ENCODE assay signal across 10 cellular contexts in the genomic region with DNA sequence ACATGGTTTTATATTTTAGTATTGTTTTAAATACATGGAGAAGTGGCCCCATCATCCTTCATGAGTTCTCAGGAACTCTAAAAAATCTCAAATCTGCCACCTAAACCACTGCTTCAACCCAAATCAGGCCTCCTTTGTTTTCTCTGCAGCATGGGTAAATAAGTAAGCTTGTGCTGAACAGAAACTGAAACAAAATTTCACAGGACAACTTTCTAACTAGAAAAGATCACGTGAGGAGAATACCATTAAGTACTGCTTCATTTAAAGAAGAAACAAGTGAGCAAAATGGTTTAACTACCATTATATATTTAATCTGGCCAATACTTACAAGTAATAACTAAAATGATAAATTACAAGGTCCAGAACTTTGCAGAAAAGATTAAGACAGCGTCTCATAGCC. TPM values are rescaled to one million over a fixed set of nuclear protein-coding genes. Genes with fewer than 3 reads are reported as not detected.
DNase-seq lines count a peak whose midpoint lies in the region; ATAC-seq and TF ChIP-seq lines count a peak whose summit lies in the region.
"Had no signal": no experiment of that assay in that cellular context is flagged by ENCODE, and none has a peak within 500 bp of the region (broad histone marks: within the 10 kb centered on the region; RNA-seq: fewer than 3 reads in every experiment).

No MANE protein-coding gene starts in this region.

- H3K23ac ChIP-seq in mesendoderm (ENCODE audit: low read length), result no peak overlapping the region

- H3K9me3 Mint-ChIP-seq in endothelial cell (ENCODE audit: unreplicated experiment), result no peaks in the 10 kb centered on the region

- DNase-seq in GM13976 (ENCODE audit: low spot score) (peak; percentile 50), HuH-7 (ENCODE audit: low spot score) (peak; percentile 9), endothelial cell (ENCODE audit: low spot score) (no peak), NCI-H2196 treated with DMSO at 0.1 percent for 48 hours (lab: John Stamatoyannopoulos, UW; ENCODE audit: unreplicated experiment) (no peak), HEK293T (ENCODE audit: extremely low spot score) (no peak), mesendoderm (no peak)

- H3K36me3 Mint-ChIP-seq in endothelial cell (ENCODE audit: low read depth, unreplicated experiment), result peaks cover 11% of the 10 kb centered on the region

- POLR2A ChIA-PET in HEK293T (lab: Yijun Ruan, JAX), result no interaction called here

- no peak overlapping the region for H3K56ac ChIP-seq in mesendoderm (ENCODE audit: low read length)

- WGBS in mesendoderm (ENCODE audit: extremely low coverage, insufficient coverage, low lambda C conversion rate), result no CpG with 5 or more reads among the region's 2 CpGs

- in situ Hi-C loops in GM13976 (cut with MboI; ENCODE audit: low sequenced_read_pairs, unreplicated experiment), result no loop called here

- H3K79me1 ChIP-seq in mesendoderm (ENCODE audit: low read length), result no peaks in the 10 kb centered on the region

- no peak overlapping the region for H2BK5ac ChIP-seq in mesendoderm (ENCODE audit: low read length)

- peak overlapping the region; percentile 13 for H3K4me3 Mint-ChIP-seq in endothelial cell (ENCODE audit: unreplicated experiment)

- TF ChIP-seq CTCF in GM13976 (IDR thresholded peaks at IDR 0.05; ENCODE audit: borderline replicate concordance, control extremely low read depth, extremely low read depth, insufficient read depth, missing control alignments), result no peak
- no peak for TF ChIP-seq CTCF in endothelial cell (IDR thresholded peaks at IDR 0.05; ENCODE audit: unreplicated experiment)

- H4K5ac ChIP-seq in mesendoderm (ENCODE audit: low read length), result no peak overlapping the region

- H2BK15ac ChIP-seq in mesendoderm (replicated peaks; ENCODE audit: low read depth), result no peak overlapping the region

- no peak overlapping the region for H3K9ac ChIP-seq in mesendoderm (ENCODE audit: low read length)

- no peaks in the 10 kb centered on the region for H3K36me3 ChIP-seq in mesendoderm (ENCODE audit: control insufficient read depth, insufficient read depth, low read length)

- no peak overlapping the region for H4K8ac ChIP-seq in mesendoderm (ENCODE audit: low read depth, low read length)

- H3K4me3 ChIP-seq in mesendoderm (ENCODE audit: low read length), result no peak overlapping the region

- H3K18ac ChIP-seq in mesendoderm (ENCODE audit: low read length), result no peak overlapping the region

- H3K4ac ChIP-seq in mesendoderm (ENCODE audit: low read depth, low read length), result no peak overlapping the region

- ATAC-seq in GM21447 (IDR thresholded peaks at IDR 0.05; ENCODE audit: unreplicated experiment), result peak; percentile 61

- peaks cover 8% of the 10 kb centered on the region for H3K27me3 Mint-ChIP-seq in endothelial cell (ENCODE audit: unreplicated experiment)

- H3K4me1 Mint-ChIP-seq in endothelial cell (ENCODE audit: unreplicated experiment), result peaks cover 19% of the 10 kb centered on the region

- H3K79me2 ChIP-seq in mesendoderm (ENCODE audit: control insufficient read depth, insufficient read depth, low read length), result no peaks in the 10 kb centered on the region

- no peaks in the 10 kb centered on the region for H3K27me3 ChIP-seq in mesendoderm (ENCODE audit: insufficient read depth, low read length, poor library complexity)

- H3K27ac ChIP-seq in temporal lobe (ENCODE audit: low read depth, low read length) (peak overlapping the region; percentile 82), mesendoderm (ENCODE audit: low read depth, low read length) (no peak overlapping the region)

- no peak overlapping the region for H2AK5ac ChIP-seq in mesendoderm (ENCODE audit: low read length)

- no peaks in the 10 kb centered on the region for H3K4me1 ChIP-seq in mesendoderm (ENCODE audit: control insufficient read depth, low read depth, low read length)

- CTCF ChIA-PET in HEK293T (lab: Yijun Ruan, JAX), result no interaction called here

- H3K27ac Mint-ChIP-seq in endothelial cell (ENCODE audit: unreplicated experiment), result no peak overlapping the region

- H2BK120ac ChIP-seq in mesendoderm (ENCODE audit: low read depth, low read length), result no peak overlapping the region

- no peak overlapping the region for H3K4me2 ChIP-seq in mesendoderm (ENCODE audit: low read length)

TF ChIP-seq in HEK293T, 16 proteins besides CTCF, POLR2A, EP300 and RAD21:
- TF ChIP-seq CTBP1 (IDR thresholded peaks at IDR 0.05; ENCODE audit: borderline replicate concordance) (no peak), HDGF (IDR thresholded peaks at IDR 0.05; ENCODE audit: borderline replicate concordance) (no peak), TARDBP (IDR thresholded peaks at IDR 0.05) (no peak), NFRKB (IDR thresholded peaks at IDR 0.05) (no peak), FOXA1 (IDR thresholded peaks at IDR 0.05) (no peak), SP1 (IDR thresholded peaks at IDR 0.05) (no peak), ELF4 (IDR thresholded peaks at IDR 0.05) (no peak), FOXK2 (IDR thresholded peaks at IDR 0.05) (no peak), L3MBTL2 (conservative IDR thresholded peaks at IDR 0.05) (no peak), ARNT (IDR thresholded peaks at IDR 0.05) (no peak)

RNA-seq across cellular contexts. Expression of gene ARAP2, which starts 2.5 kb away (rescaled TPM):
- total RNA-seq in endothelial cell (ENCODE audit: unreplicated experiment), result 20.1 TPM
- 55.1 TPM for total RNA-seq in temporal lobe
- 1.2 TPM for polyA plus RNA-seq in mesendoderm (2013, experiment 1 of 2)
- 1.2 TPM for polyA plus RNA-seq in mesendoderm (2013, experiment 2 of 2)
- total RNA-seq: LHCN-M2 had no signal

RNA-seq across cellular contexts. Expression of gene DTHD1, which starts 39.6 kb away (rescaled TPM):
- not detected for total RNA-seq in endothelial cell (ENCODE audit: unreplicated experiment)
- total RNA-seq in temporal lobe, result 0.74 TPM
- not detected for polyA plus RNA-seq in mesendoderm (2013, experiment 1 of 2)
- not detected for polyA plus RNA-seq in mesendoderm (2013, experiment 2 of 2)
- total RNA-seq: glomerular endothelial cell, LHCN-M2 had no signal

Comparison
In these comparisons a context has a peak if more than half of its experiments do, and no peak if none do; other contexts are left out.
1. DNase-seq: peak in GM13976 (single experiment) and HuH-7 (single experiment); none in endothelial cell (single experiment), NCI-H2196 treated with DMSO at 0.1 percent for 48 hours (single experiment), HEK293T (single experiment) and mesendoderm (single experiment).